25 cellular contexts compared by ENCODE assay signal in the genomic region with DNA sequence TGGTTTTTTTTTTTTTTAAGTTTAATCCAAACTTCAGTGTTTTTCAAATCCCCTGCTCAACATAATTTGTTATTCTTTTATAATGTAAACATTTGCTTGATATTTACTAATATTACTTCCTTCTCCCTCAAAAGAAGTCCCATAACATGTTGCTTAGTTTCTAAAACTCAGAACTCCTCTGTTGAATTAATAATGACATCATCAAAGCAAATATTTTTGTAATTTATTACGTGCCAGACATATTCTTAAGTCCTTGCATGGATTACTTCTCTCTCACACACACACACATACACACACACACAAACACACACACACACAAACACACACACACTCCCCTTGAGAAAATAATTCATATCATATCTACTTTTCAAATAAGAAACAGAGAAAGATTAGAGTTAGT.
"Had no signal": no experiment of that assay in that cellular context is flagged by ENCODE, and none has a peak within 500 bp of the region (broad histone marks: within the 10 kb centered on the region; RNA-seq: fewer than 3 reads in every experiment).

No MANE protein-coding gene starts in this region.

- H3K36me3 Mint-ChIP-seq: T-cell had no signal

- H3K27ac ChIP-seq: HL-60, RWPE1 had no signal

- H3K27me3 Mint-ChIP-seq: T-cell had no signal

- DNase-seq: KBM-7; MV-4-11; NCI-H1048; NCI-H1105 treated with DMSO at 0.1 percent for 48 hours; NCI-H1417 treated with DMSO at 0.1 percent for 48 hours; NCI-H146; NCI-H1694 treated with DMSO at 0.1 percent for 48 hours; NCI-H1930; NCI-H2081; NCI-H2107; NCI-H2227 treated with DMSO at 0.1 percent for 48 hours; NCI-H524; NCI-H526 treated with DMSO at 0.1 percent for 48 hours; NCI-H774; NK-92 treated with Interleukin-12 subunit alpha and Interleukin-12 subunit beta, amount 100 ng/mL, for 24 hours; PC-3; SHP77; SK-N-SH; SW 1271; T-cell had no signal

- ATAC-seq: Panc1, PC-3, T-cell had no signal

- FAIRE-seq: HTR-8/SVneo had no signal

- H3K9me2 ChIP-seq: SK-N-SH had no signal

- H3K27ac Mint-ChIP-seq: T-cell; T-helper 1 cell treated with Interleukin-12 subunit alpha and Interleukin-12 subunit beta and Interleukin-4 antibody, amounts not matched to agents 30 μg/mL and 1 μg/mL, for 36 hours had no signal

- H3K4me1 Mint-ChIP-seq: T-cell had no signal

- H3K4me3 Mint-ChIP-seq: T-cell; T-helper 1 cell treated with Interleukin-12 subunit alpha and Interleukin-12 subunit beta and Interleukin-4 antibody, amounts not matched to agents 30 μg/mL and 1 μg/mL, for 36 hours had no signal

- H3K4me2 ChIP-seq: SK-N-SH had no signal

- H3K9ac ChIP-seq: SK-N-SH had no signal

- H3K9me3 ChIP-seq: SK-N-SH had no signal
